In the genomic region with DNA sequence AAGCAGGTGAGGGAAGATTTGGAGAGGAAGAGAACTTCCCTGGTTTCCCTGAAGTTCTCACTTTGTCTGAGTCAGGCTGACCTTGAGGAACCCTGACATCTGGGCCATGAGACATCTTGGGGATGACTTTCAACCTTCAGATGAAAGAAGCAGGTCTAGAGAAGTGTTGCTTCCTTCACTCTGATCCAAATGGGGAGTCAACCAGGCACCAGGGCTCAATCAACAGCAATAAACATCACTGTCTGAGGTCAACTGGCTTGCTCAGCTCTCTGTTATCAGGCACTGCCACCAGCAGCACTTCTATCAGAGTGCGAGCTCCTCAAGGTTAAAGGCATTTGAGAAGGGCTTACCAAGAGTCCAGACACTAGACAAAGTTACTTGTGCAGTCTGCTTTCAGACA, we compare ENCODE assay signal across 22 cellular contexts. TPM values are rescaled to one million over a fixed set of nuclear protein-coding genes. Genes with fewer than 3 reads are reported as not detected.
"Had no signal": no experiment of that assay in that cellular context is flagged by ENCODE, and none has a peak within 500 bp of the region (broad histone marks: within the 10 kb centered on the region; RNA-seq: fewer than 3 reads in every experiment).

No MANE protein-coding gene starts in this region.

- H3K27ac Mint-ChIP-seq: effector memory CD8-positive, alpha-beta T cell; memory B cell; neural progenitor cell; stimulated activated memory B cell treated with anti-CD40 and anti-IgM and Interleukin-4, amounts not matched to agents 10 μg/mL and 1 μg/mL and 100 μg/mL, for 72 hours had no signal

- H3K4me1 ChIP-seq: neural progenitor cell had no signal

- DNase-seq: activated CD4-positive, alpha-beta T cell treated with anti-CD3 and anti-CD28 coated beads, Interleukin-2, amount 50 U/mL, for 1 hour; activated CD8-positive, alpha-beta memory T cell treated with anti-CD3 and anti-CD28 coated beads, Interleukin-2, amount 50 U/mL, for 4 hours; activated effector memory CD4-positive, alpha-beta T cell treated with Interleukin-2 at 50 U/mL for 16 hours; activated naive CD4-positive, alpha-beta T cell treated with anti-CD3 and anti-CD28 coated beads, Interleukin-2, amount 50 U/mL, for 16 hours; activated T-cell treated with anti-CD3 and anti-CD28 coated beads, Interleukin-2, amount 50 U/mL, for 48 hours; dermis blood vessel endothelial cell; effector memory CD8-positive, alpha-beta T cell; foreskin melanocyte; kidney glomerular epithelial cell; naive thymus-derived CD4-positive, alpha-beta T cell; stimulated activated CD4-positive, alpha-beta T cell treated with anti-CD3 and anti-CD28 coated beads, Interleukin-4, amount 100 ng/mL, for 24 hours; SW 1271; T-helper 2 cell; upper lobe of right lung had no signal

- ATAC-seq: effector memory CD8-positive, alpha-beta T cell; naive thymus-derived CD4-positive, alpha-beta T cell; sciatic nerve; stimulated activated memory B cell treated with anti-CD40 and anti-IgM and Interleukin-4, amounts not matched to agents 10 μg/mL and 1 μg/mL and 100 μg/mL, for 72 hours; upper lobe of right lung had no signal

- H3K9me3 Mint-ChIP-seq: effector memory CD8-positive, alpha-beta T cell; memory B cell; naive thymus-derived CD4-positive, alpha-beta T cell; neural progenitor cell; stimulated activated memory B cell treated with anti-CD40 and anti-IgM and Interleukin-4, amounts not matched to agents 10 μg/mL and 1 μg/mL and 100 μg/mL, for 72 hours had no signal

- H2AFZ ChIP-seq: neural progenitor cell had no signal

- H3K4me2 ChIP-seq: neural progenitor cell had no signal

- H3K36me3 Mint-ChIP-seq: neural progenitor cell had no signal

- H3K27me3 Mint-ChIP-seq: effector memory CD8-positive, alpha-beta T cell; memory B cell; naive thymus-derived CD4-positive, alpha-beta T cell; stimulated activated memory B cell treated with anti-CD40 and anti-IgM and Interleukin-4, amounts not matched to agents 10 μg/mL and 1 μg/mL and 100 μg/mL, for 72 hours had no signal

- H3K27ac ChIP-seq: epithelial cell of prostate, neural progenitor cell, prostate gland, thoracic aorta, upper lobe of right lung had no signal

- H3K36me3 ChIP-seq: neural progenitor cell had no signal

- H3K4me3 Mint-ChIP-seq: effector memory CD8-positive, alpha-beta T cell; memory B cell; naive thymus-derived CD4-positive, alpha-beta T cell; neural progenitor cell; stimulated activated memory B cell treated with anti-CD40 and anti-IgM and Interleukin-4, amounts not matched to agents 10 μg/mL and 1 μg/mL and 100 μg/mL, for 72 hours had no signal

- H3K27me3 ChIP-seq: neural progenitor cell, upper lobe of right lung had no signal

- H3K9me3 ChIP-seq: prostate gland, thoracic aorta, upper lobe of right lung had no signal

- H3K9ac ChIP-seq: neural progenitor cell had no signal

- H3K4me3 ChIP-seq: neural progenitor cell, prostate gland, thoracic aorta, upper lobe of right lung had no signal

RNA-seq across cellular contexts. Expression of a gene that starts 23.8 kb away (rescaled TPM):
- total RNA-seq: bronchial epithelial cell, dermis blood vessel endothelial cell, thoracic aorta had no signal
- polyA plus RNA-seq: naive thymus-derived CD4-positive, alpha-beta T cell had no signal
